Comparison of ENCODE assay signal across 29 cellular contexts in genomic region chr9:124535846-124536245, GRCh38. TPM values are rescaled to one million over a fixed set of nuclear protein-coding genes. Genes with fewer than 3 reads are reported as not detected.
"Had no signal": no experiment of that assay in that cellular context is flagged by ENCODE, and none has a peak within 500 bp of the region (broad histone marks: within the 10 kb centered on the region; RNA-seq: fewer than 3 reads in every experiment).

No MANE protein-coding gene starts in this region.

- H3K4me1 ChIP-seq: adrenal gland, body of pancreas had no signal

- H3K4me3 ChIP-seq: adrenal gland, body of pancreas, MG63, SK-N-MC had no signal

- H3K27ac ChIP-seq: body of pancreas, SK-N-MC, VCaP had no signal

- H3K9me3 ChIP-seq: adrenal gland, body of pancreas, MG63 had no signal

- H3K36me3 ChIP-seq: adrenal gland, MG63 had no signal

- H3K4me1 Mint-ChIP-seq: activated naive CD8-positive, alpha-beta T cell treated with anti-CD3 and anti-CD28 coated beads, Interleukin-2, amount 10 ng/mL, durations not matched to agents 7 days and 5 days; T-cell had no signal

- H3K9me3 Mint-ChIP-seq: activated CD8-positive, alpha-beta T cell treated with anti-CD3 and anti-CD28 coated beads for 36 hours; activated naive CD8-positive, alpha-beta T cell treated with anti-CD3 and anti-CD28 coated beads, Interleukin-2, amount 10 ng/mL, durations not matched to agents 7 days and 5 days; activated T-cell treated with anti-CD3 and anti-CD28 coated beads, Interleukin-2, amount 50 U/mL, for 72 hours; activated T-helper 2 cell treated with anti-CD3 and anti-CD28 coated beads, Interferon-gamma antibody, Interleukin-2, Interleukin-4, amounts not matched to agents 10 μg/mL and 5 μg/mL and 100 μg/mL, durations not matched to agents 14 hours and 24 hours and 36 hours; T-cell had no signal

- H3K27me3 Mint-ChIP-seq: activated CD8-positive, alpha-beta T cell treated with anti-CD3 and anti-CD28 coated beads for 36 hours had no signal

- FAIRE-seq: colon had no signal

- H3K27me3 ChIP-seq: adrenal gland, body of pancreas, MG63 had no signal

- H3K4me3 Mint-ChIP-seq: activated CD8-positive, alpha-beta T cell treated with anti-CD3 and anti-CD28 coated beads for 36 hours; activated naive CD8-positive, alpha-beta T cell treated with anti-CD3 and anti-CD28 coated beads, Interleukin-2, amount 10 ng/mL, durations not matched to agents 7 days and 5 days; activated T-cell treated with anti-CD3 and anti-CD28 coated beads, Interleukin-2, amount 50 U/mL, for 72 hours; T-cell had no signal

- DNase-seq: activated CD4-positive, alpha-beta T cell treated with anti-CD3 and anti-CD28 coated beads for 4 hours; activated CD8-positive, alpha-beta memory T cell treated with anti-CD3 and anti-CD28 coated beads, Interleukin-2, amount 50 U/mL, for 4 hours; activated CD8-positive, alpha-beta T cell treated with anti-CD3 and anti-CD28 coated beads for 36 hours; activated gamma-delta T cell treated with Interleukin-2 at 50 U/mL for 16 hours; activated naive CD4-positive, alpha-beta T cell treated with anti-CD3 and anti-CD28 coated beads, Interleukin-2, amount 50 U/mL, for 16 hours; activated naive CD8-positive, alpha-beta T cell treated with anti-CD3 and anti-CD28 coated beads, Interleukin-2, amount 10 ng/mL, durations not matched to agents 7 days and 5 days; activated T-cell treated with anti-CD3 and anti-CD28 coated beads, Interleukin-2, amount 50 U/mL, for 72 hours; anterior cingulate cortex; body of pancreas; cerebellar nuclear complex; MG63; NCI-H1105; NCI-H1436; NCI-H1694 treated with DMSO at 0.1 percent for 48 hours; NCI-H2029 treated with DMSO at 0.1 percent for 48 hours; NCI-H2227 treated with DMSO at 0.1 percent for 48 hours; NCI-H446 treated with DMSO at 0.1 percent for 48 hours; NCI-H524 treated with DMSO at 0.1 percent for 48 hours; NCI-H748 treated with DMSO at 0.1 percent for 48 hours; T-cell; T-helper 2 cell had no signal

- H3K36me3 Mint-ChIP-seq: activated naive CD8-positive, alpha-beta T cell treated with anti-CD3 and anti-CD28 coated beads, Interleukin-2, amount 10 ng/mL, durations not matched to agents 7 days and 5 days; T-cell had no signal

- H3K27ac Mint-ChIP-seq: activated CD8-positive, alpha-beta T cell treated with anti-CD3 and anti-CD28 coated beads for 36 hours; activated naive CD8-positive, alpha-beta T cell treated with anti-CD3 and anti-CD28 coated beads, Interleukin-2, amount 10 ng/mL, durations not matched to agents 7 days and 5 days; activated T-cell treated with anti-CD3 and anti-CD28 coated beads, Interleukin-2, amount 50 U/mL, for 72 hours; activated T-helper 2 cell treated with anti-CD3 and anti-CD28 coated beads, Interferon-gamma antibody, Interleukin-2, Interleukin-4, amounts not matched to agents 10 μg/mL and 5 μg/mL and 100 μg/mL, durations not matched to agents 14 hours and 24 hours and 36 hours; T-cell had no signal

RNA-seq across cellular contexts. Expression of gene NR5A1, which starts 28.6 kb away (rescaled TPM):
- total RNA-seq: activated CD8-positive, alpha-beta T cell treated with anti-CD3 and anti-CD28 coated beads for 36 hours; activated naive CD8-positive, alpha-beta T cell treated with anti-CD3 and anti-CD28 coated beads, Interleukin-2, amount 10 ng/mL, durations not matched to agents 7 days and 5 days; activated T-helper 2 cell treated with anti-CD3 and anti-CD28 coated beads, Interferon-gamma antibody, Interleukin-2, Interleukin-4, amounts not matched to agents 10 μg/mL and 5 μg/mL and 100 μg/mL, durations not matched to agents 14 hours and 24 hours and 36 hours; body of pancreas; OCI-LY7; Right ventricle myocardium inferior; RPMI7951 had no signal
